In genomic region chr7:18693401-18693800, GRCh38 we compare ENCODE assay signal across 8 cellular contexts.
DNase-seq lines count a peak whose midpoint lies in the region; ATAC-seq and TF ChIP-seq lines count a peak whose summit lies in the region.

No MANE protein-coding gene starts in this region.

- 38 to 52% methylated on average over 4 of the region's 4 CpGs for WGBS in esophagus squamous epithelium, 2 donors

- peak; percentile 18; the same call in 1 of the 2 replicates for TF ChIP-seq CTCF in GM12875 (IDR thresholded peaks at IDR 0.05; ENCODE audit: borderline replicate concordance, insufficient read depth, low read depth, low read length)
- TF ChIP-seq CTCF in OCI-LY7 (conservative IDR thresholded peaks at IDR 0.05; ENCODE audit: low read length): peak; percentile 57
- TF ChIP-seq CTCF in esophagus squamous epithelium (IDR thresholded peaks at IDR 0.05): peak in 5 of 6 experiments; percentile 15 to 65 (median 30)
- TF ChIP-seq CTCF in GM10248 (IDR thresholded peaks at IDR 0.05; ENCODE audit: control extremely low read depth, extremely low read depth, low read depth, missing control alignments): no peak

- BruUV-seq in OCI-LY7 (replicated peaks; lab: Mats Ljungman, UMichigan): no TSS peak

- CTCF ChIA-PET in OCI-LY7 (lab: Charles Lee; ENCODE audit: unreplicated experiment) (no interaction called here), GM10248 (lab: Yijun Ruan, JAX) (interaction anchor here (0.7 to 2.8 kb wide), 7 partner anchors 13 to 341 kb away, joined by 3 to 9 read pairs (median 4); no protein-coding TSS in a partner anchor)
- CTCF ChIA-PET in naive thymus-derived CD4-positive, alpha-beta T cell (lab: Charles Lee): interaction anchor here (0.6 kb wide), 1 partner anchor 1497 kb away, joined by 3 read pairs; no protein-coding TSS in a partner anchor

- H3K36me3 Mint-ChIP-seq in naive thymus-derived CD4-positive, alpha-beta T cell: no peaks in the 10 kb centered on the region

- H2AFZ ChIP-seq in OCI-LY7 (ENCODE audit: low read length): no peak overlapping the region

- H3K27ac ChIP-seq in OCI-LY7 (ENCODE audit: low read depth, low read length, poor library complexity, severe bottlenecking) (no peak overlapping the region), esophagus squamous epithelium (no peak overlapping the region)
- H3K27ac ChIP-seq in naive thymus-derived CD4-positive, alpha-beta T cell (ENCODE audit: low read depth, low read length): no peak overlapping the region

- H3K27ac Mint-ChIP-seq in naive thymus-derived CD4-positive, alpha-beta T cell: no peak overlapping the region

- H3K4me1 ChIP-seq in OCI-LY7 (ENCODE audit: insufficient read depth, low read length, poor library complexity, severe bottlenecking): no peaks in the 10 kb centered on the region
- H3K4me1 ChIP-seq in esophagus squamous epithelium: no peaks in the 10 kb centered on the region
- no peaks in the 10 kb centered on the region for H3K4me1 ChIP-seq in naive thymus-derived CD4-positive, alpha-beta T cell (ENCODE audit: control insufficient read depth in 2 of 2, insufficient read depth in 2 of 2, low read length in 2 of 2)

- no peaks in the 10 kb centered on the region for H4K20me1 ChIP-seq in OCI-LY7 (ENCODE audit: insufficient read depth, low read length)

- H3K27me3 ChIP-seq in esophagus squamous epithelium: no peaks in the 10 kb centered on the region
- H3K27me3 ChIP-seq in naive thymus-derived CD4-positive, alpha-beta T cell (ENCODE audit: control insufficient read depth in 2 of 2, insufficient read depth in 2 of 2, low read length in 2 of 2): no peaks in the 10 kb centered on the region

- no peak for ATAC-seq in naive thymus-derived CD4-positive, alpha-beta T cell

- DNase-seq in OCI-LY7 (ENCODE audit: low spot score) (no peak), esophagus squamous epithelium (lab: John Stamatoyannopoulos, UW) (no peak), pulmonary artery endothelial cell (ENCODE audit: low read depth, low spot score) (peak; percentile 2), NK-92 (lab: John Stamatoyannopoulos, UW; ENCODE audit: unreplicated experiment) (no peak), GM10248 (ENCODE audit: extremely low spot score) (no peak), NCI-H1694 treated with DMSO at 0.1 percent for 48 hours (lab: John Stamatoyannopoulos, UW) (no peak)
- no peak for DNase-seq in naive thymus-derived CD4-positive, alpha-beta T cell

- intact Hi-C loops in OCI-LY7 (cut with micrococcal nuclease; ENCODE audit: unreplicated experiment): no loop called here
- intact Hi-C loops in esophagus squamous epithelium (cut with DNase I): no loop called here
- intact Hi-C loops in naive thymus-derived CD4-positive, alpha-beta T cell (cut with micrococcal nuclease): no loop called here

- no peaks in the 10 kb centered on the region for H3K79me2 ChIP-seq in OCI-LY7 (ENCODE audit: insufficient read depth, low read depth, low read length)

- no peaks in the 10 kb centered on the region for H3K36me3 ChIP-seq in OCI-LY7 (ENCODE audit: insufficient read depth, low read length)
- no peaks in the 10 kb centered on the region for H3K36me3 ChIP-seq in esophagus squamous epithelium
- no peaks in the 10 kb centered on the region for H3K36me3 ChIP-seq in naive thymus-derived CD4-positive, alpha-beta T cell (ENCODE audit: control insufficient read depth in 2 of 3, insufficient read depth in 3 of 3, low read length in 3 of 3)

- H3K4me3 Mint-ChIP-seq in naive thymus-derived CD4-positive, alpha-beta T cell: no peak overlapping the region

- TF ChIP-seq POLR2A in esophagus squamous epithelium (IDR thresholded peaks at IDR 0.05): no peak

- POLR2A ChIA-PET in OCI-LY7 (lab: Charles Lee): interaction anchor here (0.7 to 1.2 kb wide), 2 partner anchors 80 to 375 kb away, joined by 3 to 4 read pairs; no protein-coding TSS in a partner anchor
- POLR2A ChIA-PET in naive thymus-derived CD4-positive, alpha-beta T cell (lab: Charles Lee): no interaction called here
- POLR2A ChIA-PET in GM10248 (lab: Yijun Ruan, JAX): no interaction called here

- no peaks in the 10 kb centered on the region for H3K4me1 Mint-ChIP-seq in naive thymus-derived CD4-positive, alpha-beta T cell

- H3K4me3 ChIP-seq in GM12875 (ENCODE audit: low read depth, low read length) (no peak overlapping the region), OCI-LY7 (ENCODE audit: low read depth, low read length, poor library complexity, severe bottlenecking) (no peak overlapping the region), esophagus squamous epithelium (no peak overlapping the region)
- no peak overlapping the region for H3K4me3 ChIP-seq in naive thymus-derived CD4-positive, alpha-beta T cell (ENCODE audit: low read length)

- no peaks in the 10 kb centered on the region for H3K27me3 Mint-ChIP-seq in naive thymus-derived CD4-positive, alpha-beta T cell

- peaks cover 0 to 5% (median 0%) of the 10 kb centered on the region in 11 donors for H3K9me3 Mint-ChIP-seq in naive thymus-derived CD4-positive, alpha-beta T cell

- H3K9me3 ChIP-seq in OCI-LY7 (ENCODE audit: low read length) (no peaks in the 10 kb centered on the region), esophagus squamous epithelium (no peaks in the 10 kb centered on the region)
- H3K9me3 ChIP-seq in naive thymus-derived CD4-positive, alpha-beta T cell (ENCODE audit: control insufficient read depth in 2 of 3, low read length in 3 of 3): no peaks in the 10 kb centered on the region

- H3K4me2 ChIP-seq in OCI-LY7 (ENCODE audit: low read length): no peak overlapping the region

- H3K9me2 ChIP-seq in OCI-LY7 (ENCODE audit: insufficient read depth, low read length): no peaks in the 10 kb centered on the region
